In the genomic region with DNA sequence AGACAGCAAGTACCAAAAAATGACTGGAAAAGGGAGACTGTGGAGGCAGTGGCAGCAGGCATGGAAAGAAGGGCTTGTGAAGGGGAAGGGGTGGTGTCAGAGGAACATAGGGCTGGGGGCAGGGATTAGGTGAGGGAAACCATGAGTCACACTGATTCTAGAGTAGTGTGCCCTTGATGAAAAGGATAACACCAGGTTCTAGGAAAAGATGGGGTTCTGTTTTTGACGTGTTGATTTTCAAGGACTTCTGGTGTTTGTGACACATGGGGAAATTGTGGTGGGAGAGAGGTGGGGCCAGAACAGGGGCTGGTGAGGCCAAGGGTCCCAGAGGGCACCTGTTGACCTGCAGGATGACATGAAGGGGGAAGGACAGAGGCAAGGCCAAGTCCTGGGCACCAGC, we compare ENCODE assay signal across 13 cellular contexts. TPM values are rescaled to one million over a fixed set of nuclear protein-coding genes. Genes with fewer than 3 reads are reported as not detected.
A peak's percentile ranks its signal among the peaks of the same experiment; 100 is the strongest.
DNase-seq lines count a peak whose midpoint lies in the region; ATAC-seq, FAIRE-seq and TF ChIP-seq lines count a peak whose summit lies in the region.
"Had no signal": no experiment of that assay in that cellular context is flagged by ENCODE, and none has a peak within 500 bp of the region (broad histone marks: within the 10 kb centered on the region; RNA-seq: fewer than 3 reads in every experiment).

No MANE protein-coding gene starts in this region.

- CTCF ChIA-PET in activated CD4-positive, alpha-beta memory T cell treated with anti-CD3 and anti-CD28 coated beads, Interleukin-2, amount 10 ng/mL, durations not matched to agents 7 days and 5 days (lab: Charles Lee), result no interaction called here
- CTCF ChIA-PET in K562 (lab: Yijun Ruan, JAX; ENCODE audit: low intra/inter-chr PET ratio) (no interaction called here), OCI-LY7 (lab: Charles Lee; ENCODE audit: unreplicated experiment) (no interaction called here)

- H3K4me1 ChIP-seq in KMS-11 (ENCODE audit: low read depth, poor library complexity, severe bottlenecking), result peaks cover 71% of the 10 kb centered on the region
- H3K4me1 ChIP-seq in K562 (replicated peaks in 1 of 2; ENCODE audit: control insufficient read depth in 2 of 2, insufficient read depth in 2 of 2, low read length in 2 of 2), result peaks cover 12 to 14% of the 10 kb centered on the region in 2 experiments; a peak in 3 of 5 replicates
- H3K4me1 ChIP-seq in OCI-LY7 (ENCODE audit: insufficient read depth, low read length, poor library complexity, severe bottlenecking), result peaks cover 11% of the 10 kb centered on the region
- H3K4me1 ChIP-seq in endodermal cell (ENCODE audit: control insufficient read depth, insufficient read depth, low read length), result no peaks in the 10 kb centered on the region

- POLR2A ChIA-PET in activated CD4-positive, alpha-beta memory T cell treated with anti-CD3 and anti-CD28 coated beads, Interleukin-2, amount 10 ng/mL, durations not matched to agents 7 days and 5 days (lab: Charles Lee), result interaction anchor here (1.1 to 4.3 kb wide), 16 partner anchors 11 to 188 kb away, joined by 3 to 22 read pairs (median 4); a partner anchor contains a TSS
- POLR2A ChIA-PET in K562 (lab: Yijun Ruan, JAX), result no interaction called here
- POLR2A ChIA-PET in OCI-LY7 (lab: Charles Lee), result interaction anchor here (1.2 kb wide), 1 partner anchor 141 kb away, joined by 3 read pairs; no protein-coding TSS in a partner anchor

- H3K79me2 ChIP-seq in KMS-11 (ENCODE audit: insufficient read depth, low read depth) (peaks cover 10% of the 10 kb centered on the region; the same call in 1 of the 2 replicates), K562 (ENCODE audit: control insufficient read depth, insufficient read depth, low read length) (no peaks in the 10 kb centered on the region), OCI-LY7 (ENCODE audit: insufficient read depth, low read depth, low read length) (peaks cover 4% of the 10 kb centered on the region; the same call in 1 of the 2 replicates)

- in situ Hi-C loops in K562 (cut with MboI), result no loop called here

- H3K27me3 ChIP-seq in KMS-11 (ENCODE audit: insufficient read depth, low read depth) (no peaks in the 10 kb centered on the region), K562 (ENCODE audit: control insufficient read depth in 2 of 2, insufficient read depth in 2 of 2, low read length in 2 of 2) (no peaks in the 10 kb centered on the region), MG63 (no peaks in the 10 kb centered on the region), endodermal cell (ENCODE audit: control insufficient read depth, insufficient read depth, low read length, poor library complexity, severe bottlenecking) (no peaks in the 10 kb centered on the region)

- H3K4me3 ChIP-seq in KMS-11 (IDR thresholded peaks at IDR 0.05; ENCODE audit: insufficient read depth, low read depth, low read length) (no peak overlapping the region), K562 (no peak overlapping the region), OCI-LY7 (ENCODE audit: low read depth, low read length, poor library complexity, severe bottlenecking) (no peak overlapping the region), MG63 (no peak overlapping the region), endodermal cell (ENCODE audit: low read length) (no peak overlapping the region)

- H3K9me2 ChIP-seq in OCI-LY7 (ENCODE audit: insufficient read depth, low read length), result no peaks in the 10 kb centered on the region

- H3K4me3 Mint-ChIP-seq in activated CD4-positive, alpha-beta memory T cell treated with anti-CD3 and anti-CD28 coated beads, Interleukin-2, amount 10 ng/mL, durations not matched to agents 7 days and 5 days, result peak overlapping the region; percentile 63
- H3K4me3 Mint-ChIP-seq in endodermal cell, result no peak overlapping the region

- no peaks in the 10 kb centered on the region for H3K9me3 Mint-ChIP-seq in activated CD4-positive, alpha-beta memory T cell treated with anti-CD3 and anti-CD28 coated beads, Interleukin-2, amount 10 ng/mL, durations not matched to agents 7 days and 5 days
- no peaks in the 10 kb centered on the region for H3K9me3 Mint-ChIP-seq in endodermal cell

- H3K36me3 ChIP-seq in KMS-11 (ENCODE audit: insufficient read depth) (no peaks in the 10 kb centered on the region; the same call in 1 of the 2 replicates), K562 (ENCODE audit: control insufficient read depth, insufficient read depth, low read length) (peaks cover 82% of the 10 kb centered on the region), OCI-LY7 (ENCODE audit: insufficient read depth, low read length) (peaks cover 98% of the 10 kb centered on the region), MG63 (no peaks in the 10 kb centered on the region), endodermal cell (ENCODE audit: control insufficient read depth, insufficient read depth, low read length) (no peaks in the 10 kb centered on the region)

- peak overlapping the region; percentile 95 for H3K27ac Mint-ChIP-seq in activated CD4-positive, alpha-beta memory T cell treated with anti-CD3 and anti-CD28 coated beads, Interleukin-2, amount 10 ng/mL, durations not matched to agents 7 days and 5 days
- H3K27ac Mint-ChIP-seq in endodermal cell, result no peak overlapping the region

- H3K4me2 ChIP-seq in KMS-11 (peak overlapping the region; percentile 61), K562 (ENCODE audit: insufficient read depth, low read length) (0 out of 2 replicates have a peak overlapping the region, but pooled peaks have one; percentile 6), OCI-LY7 (ENCODE audit: low read length) (no peak overlapping the region)

- H3K9ac ChIP-seq in KMS-11 (no peak overlapping the region), K562 (ENCODE audit: insufficient read depth in 1 of 2, low read depth in 2 of 2, low read length in 2 of 2) (no peak overlapping the region; a peak in 1 of 4 replicates), endodermal cell (ENCODE audit: extremely low read depth, low read length, poor library complexity, severe bottlenecking) (no peak overlapping the region)

- no peaks in the 10 kb centered on the region for H3K27me3 Mint-ChIP-seq in activated CD4-positive, alpha-beta memory T cell treated with anti-CD3 and anti-CD28 coated beads, Interleukin-2, amount 10 ng/mL, durations not matched to agents 7 days and 5 days
- H3K27me3 Mint-ChIP-seq in endodermal cell (ENCODE audit: insufficient read depth), result no peaks in the 10 kb centered on the region

- BruUV-seq in K562 (replicated peaks; lab: Mats Ljungman, UMichigan), result no TSS peak
- no TSS peak for BruUV-seq in OCI-LY7 (replicated peaks; lab: Mats Ljungman, UMichigan)

- H3K9me3 ChIP-seq in K562 (replicated peaks; ENCODE audit: control insufficient read depth, insufficient read depth, low read depth, low read length) (no peaks in the 10 kb centered on the region), OCI-LY7 (ENCODE audit: low read length) (no peaks in the 10 kb centered on the region), MG63 (no peaks in the 10 kb centered on the region), endodermal cell (ENCODE audit: control insufficient read depth, low read length) (no peaks in the 10 kb centered on the region)

- TF ChIP-seq EP300 in K562 (IDR thresholded peaks at IDR 0.05; ENCODE audit: low read length), result no peak

- H3K27ac ChIP-seq in KMS-11 (peak overlapping the region; percentile 57), K562 (ENCODE audit: extremely low read depth, low read depth, low read length) (no peak overlapping the region), OCI-LY7 (ENCODE audit: low read depth, low read length, poor library complexity, severe bottlenecking) (no peak overlapping the region), endodermal cell (ENCODE audit: low read depth, low read length) (no peak overlapping the region)

- peaks cover 90% of the 10 kb centered on the region for H3K36me3 Mint-ChIP-seq in activated CD4-positive, alpha-beta memory T cell treated with anti-CD3 and anti-CD28 coated beads, Interleukin-2, amount 10 ng/mL, durations not matched to agents 7 days and 5 days (ENCODE audit: low read depth)
- H3K36me3 Mint-ChIP-seq in endodermal cell (ENCODE audit: low read depth), result no peaks in the 10 kb centered on the region

- peaks cover 93% of the 10 kb centered on the region for H3K4me1 Mint-ChIP-seq in activated CD4-positive, alpha-beta memory T cell treated with anti-CD3 and anti-CD28 coated beads, Interleukin-2, amount 10 ng/mL, durations not matched to agents 7 days and 5 days
- no peaks in the 10 kb centered on the region for H3K4me1 Mint-ChIP-seq in endodermal cell

- no peak for FAIRE-seq in K562 (lab: Jason Lieb, UNC)
- FAIRE-seq: colon had no signal

- TF ChIP-seq POLR2A in K562 (conservative IDR thresholded peaks at IDR 0.05), result no peak

- 0% methylated on average over 1 of the region's 1 CpG for WGBS in K562 (ENCODE audit: insufficient coverage, low coverage, missing lambda C conversion rate)
- 81% methylated on average over 1 of the region's 1 CpG; no CpG with 5 or more reads in 1 of the 2 experiments for WGBS in endodermal cell (ENCODE audit: insufficient coverage in 1 of 2, insufficient read length in 1 of 2), 2 experiments

- TF ChIP-seq RAD21 in K562 (CRISPR knock-in tag; conservative IDR thresholded peaks at IDR 0.05 in 1 of 2, IDR thresholded peaks at IDR 0.05 in 1 of 2), result no peak

- TF ChIP-seq CTCF in KMS-11 (conservative IDR thresholded peaks at IDR 0.05; ENCODE audit: low read depth, low read length), result no peak
- TF ChIP-seq CTCF in K562 (IDR thresholded peaks at IDR 0.05 in 2 of 3, conservative IDR thresholded peaks at IDR 0.05 in 1 of 3; ENCODE audit: insufficient read depth in 2 of 3, low read depth in 1 of 3, low read length in 3 of 3), result no peak
- TF ChIP-seq CTCF in OCI-LY7 (conservative IDR thresholded peaks at IDR 0.05; ENCODE audit: low read length), result no peak
- no peak for TF ChIP-seq CTCF in endodermal cell (conservative IDR thresholded peaks at IDR 0.05)

- intact Hi-C loops in K562 (cut with micrococcal nuclease), result no loop called here
- intact Hi-C loops in OCI-LY7 (cut with micrococcal nuclease; ENCODE audit: unreplicated experiment), result no loop called here

- no peaks in the 10 kb centered on the region for H3K9me1 ChIP-seq in K562 (ENCODE audit: control insufficient read depth, insufficient read depth, low read length)

- peak; percentile 37; the same call in 1 of the 3 replicates for ATAC-seq in K562
- ATAC-seq: sciatic nerve had no signal

- no peaks in the 10 kb centered on the region for H4K20me1 ChIP-seq in KMS-11 (ENCODE audit: insufficient read depth)
- H4K20me1 ChIP-seq in K562 (replicated peaks; ENCODE audit: control insufficient read depth, insufficient read depth, low read length), result no peaks in the 10 kb centered on the region
- no peaks in the 10 kb centered on the region for H4K20me1 ChIP-seq in OCI-LY7 (ENCODE audit: insufficient read depth, low read length)

- H2AFZ ChIP-seq in KMS-11 (ENCODE audit: low read depth) (no peak overlapping the region), K562 (ENCODE audit: low read depth, low read length) (no peak overlapping the region), OCI-LY7 (ENCODE audit: low read length) (no peak overlapping the region)

- DNase-seq in activated CD4-positive, alpha-beta memory T cell treated with anti-CD3 and anti-CD28 coated beads, Interleukin-2, amount 10 ng/mL, durations not matched to agents 7 days and 5 days, result peak; percentile 62
- DNase-seq in K562 (ENCODE audit: extremely low read depth in 1 of 4, low spot score in 3 of 4), result peak; percentile 22 to 34 (median 28)
- peak; percentile 51 to 56 for DNase-seq in stimulated activated CD8-positive, alpha-beta memory T cell treated with anti-CD3 and anti-CD28 coated beads, Interleukin-15, amount 100 ng/mL, for 48 hours (ENCODE audit: low read depth in 2 of 2)
- DNase-seq in NCI-H82 (lab: John Stamatoyannopoulos, UW), result no peak
- no peak for DNase-seq in OCI-LY7 (ENCODE audit: low spot score)
- no peak for DNase-seq in MG63
- DNase-seq in endodermal cell, result no peak
- DNase-seq: GDM1, KBM-7, NCI-H2081 treated with DMSO at 0.1 percent for 48 hours had no signal

RNA-seq across cellular contexts. Expression of a gene that starts 57.1 kb away (rescaled TPM):
- total RNA-seq in activated CD4-positive, alpha-beta memory T cell treated with anti-CD3 and anti-CD28 coated beads, Interleukin-2, amount 10 ng/mL, durations not matched to agents 7 days and 5 days, result 10 to 100 TPM; 39.7 to 41.2 TPM
- 11.5 and 48.7 TPM in 2 replicates for total RNA-seq in K562 (2011; cell fraction: chromatin; rRNA removed; ENCODE audit: low replicate concordance)
- 9.8 and 12.1 TPM in 2 replicates for total RNA-seq in K562 (2011; cell fraction: nucleolus; rRNA removed)
- 19.5 TPM in 2 replicates for total RNA-seq in K562 (2011; cell fraction: nucleoplasm; rRNA removed)
- total RNA-seq in K562 (2014; rRNA removed), result 21.6 and 24.1 TPM in 2 replicates
- total RNA-seq in K562 (2014; rRNA removed; fragmentation: Illumina TruSeq; extraction: Trizol), result 42.4 and 48.3 TPM in 2 replicates
- total RNA-seq in K562 (2015; rRNA removed; fragmentation: Illumina TruSeq; extraction: Trizol), result 42.4 and 46.7 TPM in 2 replicates
- total RNA-seq in K562 (2021), result 25.8 and 28.3 TPM in 2 replicates
- polyA plus RNA-seq in K562 (2011; rRNA removed), result 37.6 and 48.3 TPM in 2 replicates
- 16.0 and 25.1 TPM in 2 replicates for polyA plus RNA-seq in K562 (2011; cell fraction: cytosol; rRNA removed)
- polyA plus RNA-seq in K562 (2011; cell fraction: nucleus; rRNA removed), result 28.2 and 31.2 TPM in 2 replicates
- 21.0 and 22.9 TPM in 2 replicates for polyA plus RNA-seq in K562 (2012)
- polyA plus RNA-seq in K562 (2014; fragmentation: Illumina TruSeq; extraction: Trizol), result 28.5 and 30.7 TPM in 2 replicates
- 10 to 100 TPM; 15.5 to 22.7 TPM for polyA plus RNA-seq in K562 (2014; fragmentation: Nextera tagmentation; extraction: Ambion mirVana)
- 27.6 and 29.4 TPM in 2 replicates for polyA plus RNA-seq in K562 (2014; rRNA removed)
- 48.9 and 55.0 TPM in 2 replicates for polyA minus RNA-seq in K562 (2011; rRNA and poly(A)+ RNA removed)
- 14.7 and 21.5 TPM in 2 replicates for polyA minus RNA-seq in K562 (2011; cell fraction: cytosol; rRNA and poly(A)+ RNA removed)
- polyA minus RNA-seq in K562 (2011; cell fraction: nucleus; rRNA and poly(A)+ RNA removed), result 18.3 and 29.4 TPM in 2 replicates
- total RNA-seq in OCI-LY7 (2014; rRNA removed; shearing (Covaris generic)), result 43.8 and 55.6 TPM in 2 replicates
- 41.5 and 48.0 TPM in 2 replicates for total RNA-seq in OCI-LY7 (2022)
- 11.5 and 16.4 TPM in 2 replicates for total RNA-seq in MG63 (2014; rRNA removed; shearing (Covaris generic); ENCODE audit: low replicate concordance)
- 10 to 100 TPM; 28.0 to 38.2 TPM for total RNA-seq in endodermal cell
- 19.4 TPM for polyA plus RNA-seq in endodermal cell (2013, experiment 1 of 2)
- 20.9 TPM for polyA plus RNA-seq in endodermal cell (2013, experiment 2 of 2)

Comparison
In these comparisons a context has a peak if more than half of its experiments do, and no peak if none do; other contexts are left out.
1. DNase-seq: peak in activated CD4-positive, alpha-beta memory T cell treated with anti-CD3 and anti-CD28 coated beads, Interleukin-2, amount 10 ng/mL, durations not matched to agents 7 days and 5 days (single experiment), K562 (4 of 4) and stimulated activated CD8-positive, alpha-beta memory T cell treated with anti-CD3 and anti-CD28 coated beads, Interleukin-15, amount 100 ng/mL, for 48 hours (2 of 2); none in NCI-H82 (single experiment), OCI-LY7 (single experiment), MG63 (single experiment) and endodermal cell (single experiment).